In the genomic region with DNA sequence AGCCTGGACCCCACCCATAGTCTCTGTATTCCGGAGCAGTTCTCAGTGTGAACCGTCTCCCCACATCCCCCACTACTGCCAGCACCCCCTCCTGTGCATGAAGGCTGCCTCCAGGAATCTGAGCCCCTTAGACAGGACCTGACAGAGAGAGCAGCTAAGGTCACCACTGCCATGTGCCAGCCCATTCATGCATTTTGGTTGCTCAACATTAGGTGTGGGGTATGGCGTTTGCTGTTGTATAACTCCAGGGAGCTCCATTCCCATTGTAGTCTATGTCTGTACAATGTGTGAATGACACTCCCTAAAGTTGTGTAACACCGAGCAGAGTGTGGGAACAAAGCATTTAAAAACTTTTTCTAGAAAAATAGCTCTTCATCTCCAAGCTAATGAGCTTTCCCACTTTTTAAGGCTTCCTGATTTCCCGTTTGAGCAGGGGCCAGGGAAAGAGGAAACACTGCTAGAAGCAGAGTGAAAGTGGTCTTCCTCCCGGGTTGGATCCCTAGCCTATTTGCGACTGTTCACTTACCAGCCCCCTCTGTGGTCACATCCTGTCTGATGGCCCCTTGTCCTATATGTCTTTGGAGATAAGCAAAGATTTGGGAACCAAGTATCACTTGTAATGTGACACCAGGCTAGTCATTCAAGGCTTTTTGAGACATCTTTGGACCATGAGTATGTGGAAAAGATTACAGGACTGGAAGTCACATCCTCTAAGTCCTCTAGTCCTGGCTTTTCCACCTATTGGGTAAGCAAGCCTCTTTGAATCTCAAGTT, we compare ENCODE assay signal across 14 cellular contexts. TPM values are rescaled to one million over a fixed set of nuclear protein-coding genes. Genes with fewer than 3 reads are reported as not detected.
DNase-seq lines count a peak whose midpoint lies in the region; ATAC-seq, FAIRE-seq and TF ChIP-seq lines count a peak whose summit lies in the region.
"Had no signal": no experiment of that assay in that cellular context is flagged by ENCODE, and none has a peak within 500 bp of the region (broad histone marks: within the 10 kb centered on the region; RNA-seq: fewer than 3 reads in every experiment).

No MANE protein-coding gene starts in this region.

- H3K9me3 Mint-ChIP-seq in Caco-2 (ENCODE audit: unreplicated experiment): no peaks in the 10 kb centered on the region
- H3K9me3 Mint-ChIP-seq: activated naive CD8-positive, alpha-beta T cell treated with anti-CD3 and anti-CD28 coated beads, Interleukin-2, amount 10 ng/mL, durations not matched to agents 7 days and 5 days had no signal

- TF ChIP-seq CTCF in Caco-2 (IDR thresholded peaks at IDR 0.05; ENCODE audit: insufficient read depth in 1 of 2, low read depth in 1 of 2, low read length in 1 of 2, severe bottlenecking in 1 of 2, unreplicated experiment in 1 of 2): no peak
- TF ChIP-seq CTCF in fibroblast of pulmonary artery (IDR thresholded peaks at IDR 0.05; ENCODE audit: low read length, missing control alignments): no peak
- TF ChIP-seq CTCF in neural cell (IDR thresholded peaks at IDR 0.05; ENCODE audit: poor library complexity, severe bottlenecking): no peak

- H4K20me1 ChIP-seq in neural cell (ENCODE audit: insufficient read depth): no peaks in the 10 kb centered on the region

- H3K9me2 ChIP-seq in neural cell (ENCODE audit: insufficient read depth, low read length): no peaks in the 10 kb centered on the region

- H3K36me3 Mint-ChIP-seq in Caco-2 (ENCODE audit: insufficient read depth, unreplicated experiment): no peaks in the 10 kb centered on the region

- CTCF ChIA-PET in Caco-2 (lab: Charles Lee): interaction anchor here (0.7 to 2.9 kb wide), 8 partner anchors 11 to 320 kb away, joined by 3 to 48 read pairs (median 5); a partner anchor contains a TSS

- H3K36me3 ChIP-seq in Caco-2 (ENCODE audit: control insufficient read depth, insufficient read depth, low read length) (no peaks in the 10 kb centered on the region), SJCRH30 (peaks cover 6% of the 10 kb centered on the region; the same call in 1 of the 2 replicates), neural cell (ENCODE audit: insufficient read depth, low read length) (peaks cover 17% of the 10 kb centered on the region)

- H3K4me1 Mint-ChIP-seq in Caco-2 (ENCODE audit: low read depth, unreplicated experiment): peaks cover 19% of the 10 kb centered on the region

- H3K9me3 ChIP-seq in Caco-2: no peaks in the 10 kb centered on the region
- no peaks in the 10 kb centered on the region for H3K9me3 ChIP-seq in SJCRH30 (replicated peaks)
- H3K9me3 ChIP-seq in neural cell (ENCODE audit: low read length): no peaks in the 10 kb centered on the region
- H3K9me3 ChIP-seq: HAP-1 had no signal

- peaks cover 40% of the 10 kb centered on the region for H3K79me2 ChIP-seq in neural cell (replicated peaks; ENCODE audit: insufficient read depth, low read length)

- ATAC-seq in GM21367 (IDR thresholded peaks at IDR 0.05; ENCODE audit: unreplicated experiment) (no peak), GM21447 (IDR thresholded peaks at IDR 0.05; ENCODE audit: unreplicated experiment) (no peak)

- H3K9ac ChIP-seq in neural cell (ENCODE audit: low read length): peak overlapping the region; percentile 100

- H3K4me3 Mint-ChIP-seq in Caco-2 (ENCODE audit: unreplicated experiment): no peak overlapping the region
- H3K4me3 Mint-ChIP-seq: activated naive CD8-positive, alpha-beta T cell treated with anti-CD3 and anti-CD28 coated beads, Interleukin-2, amount 10 ng/mL, durations not matched to agents 7 days and 5 days had no signal

- H3K4me1 ChIP-seq in Caco-2 (peaks cover 26% of the 10 kb centered on the region), SJCRH30 (peaks cover 34% of the 10 kb centered on the region)

- FAIRE-seq in urothelium cell line (lab: Jason Lieb, UNC): no peak
- FAIRE-seq: TTC549 had no signal

- no TSS peak for BruUV-seq in Caco-2 (replicated peaks; lab: Mats Ljungman, UMichigan)

- no peak for TF ChIP-seq RAD21 in neural cell (conservative IDR thresholded peaks at IDR 0.05)

- no peaks in the 10 kb centered on the region for H3K27me3 ChIP-seq in Caco-2 (replicated peaks; ENCODE audit: control insufficient read depth, insufficient read depth, low read length)
- H3K27me3 ChIP-seq in SJCRH30: no peaks in the 10 kb centered on the region
- H3K27me3 ChIP-seq in neural cell (ENCODE audit: insufficient read depth, low read depth, low read length): no peaks in the 10 kb centered on the region

- peak overlapping the region; percentile 89 for H3K4me2 ChIP-seq in neural cell (ENCODE audit: low read length)

- no peak overlapping the region for H2AFZ ChIP-seq in neural cell (ENCODE audit: low read depth, low read length)

- DNase-seq in Caco-2 (no peak), SJCRH30 (no peak), fibroblast of pulmonary artery (ENCODE audit: low read depth) (peak; percentile 93), urothelium cell line (ENCODE audit: low spot score) (no peak), SK-N-DZ (ENCODE audit: low spot score) (no peak)
- DNase-seq: activated naive CD8-positive, alpha-beta T cell treated with anti-CD3 and anti-CD28 coated beads, Interleukin-2, amount 10 ng/mL, durations not matched to agents 7 days and 5 days; NCI-H748 treated with DMSO at 0.1 percent for 48 hours; stimulated activated naive CD4-positive, alpha-beta T cell treated with Interleukin-2 at 50 U/mL for 16 hours had no signal

- H3K4me3 ChIP-seq in Caco-2 (ENCODE audit: low read depth, low read length) (no peak overlapping the region), SJCRH30 (no peak overlapping the region), fibroblast of pulmonary artery (replicated peaks; ENCODE audit: low read depth, low read length) (no peak overlapping the region), neural cell (ENCODE audit: low read length) (peak overlapping the region; percentile 93)
- H3K4me3 ChIP-seq: HAP-1 had no signal

- H3K27me3 Mint-ChIP-seq in Caco-2 (ENCODE audit: insufficient read depth, unreplicated experiment): no peaks in the 10 kb centered on the region
- H3K27me3 Mint-ChIP-seq: activated naive CD8-positive, alpha-beta T cell treated with anti-CD3 and anti-CD28 coated beads, Interleukin-2, amount 10 ng/mL, durations not matched to agents 7 days and 5 days had no signal

- no peak for TF ChIP-seq EP300 in neural cell (conservative IDR thresholded peaks at IDR 0.05; ENCODE audit: poor library complexity, severe bottlenecking)

- no peaks in the 10 kb centered on the region for H3F3A ChIP-seq in neural cell (ENCODE audit: insufficient read depth, low read length, poor library complexity, severe bottlenecking)

- POLR2A ChIA-PET in Caco-2 (lab: Charles Lee): interaction anchor here (1.5 kb wide), 1 partner anchor 77 kb away, joined by 4 read pairs; the partner anchor contains the start of gene VCP

- H3K27ac Mint-ChIP-seq in Caco-2 (ENCODE audit: unreplicated experiment): peak overlapping the region; percentile 42
- H3K27ac Mint-ChIP-seq: activated naive CD8-positive, alpha-beta T cell treated with anti-CD3 and anti-CD28 coated beads, Interleukin-2, amount 10 ng/mL, durations not matched to agents 7 days and 5 days had no signal

- intact Hi-C loops in Caco-2 (cut with micrococcal nuclease; ENCODE audit: unreplicated experiment): loop anchor here (2.0 kb wide), 1 partner anchor 55 kb away; no protein-coding TSS in a partner anchor

- peak overlapping the region; percentile 95 for H3K27ac ChIP-seq in SJCRH30
- peak overlapping the region; percentile 99 for H3K27ac ChIP-seq in neural cell (ENCODE audit: low read length)

TF ChIP-seq in neural cell, 6 proteins besides CTCF, POLR2A, EP300 and RAD21:
- TF ChIP-seq MXI1 (conservative IDR thresholded peaks at IDR 0.05; ENCODE audit: poor library complexity, severe bottlenecking) (no peak), POLR2AphosphoS5 (IDR thresholded peaks at IDR 0.05) (no peak), TAF1 (IDR thresholded peaks at IDR 0.05; ENCODE audit: low read depth) (no peak), EZH2 (IDR thresholded peaks at IDR 0.05; ENCODE audit: borderline replicate concordance, insufficient read depth, low read length, poor library complexity, severe bottlenecking) (no peak), SMC3 (conservative IDR thresholded peaks at IDR 0.05; ENCODE audit: poor library complexity) (no peak)
- TF ChIP-seq, protein P1, sequence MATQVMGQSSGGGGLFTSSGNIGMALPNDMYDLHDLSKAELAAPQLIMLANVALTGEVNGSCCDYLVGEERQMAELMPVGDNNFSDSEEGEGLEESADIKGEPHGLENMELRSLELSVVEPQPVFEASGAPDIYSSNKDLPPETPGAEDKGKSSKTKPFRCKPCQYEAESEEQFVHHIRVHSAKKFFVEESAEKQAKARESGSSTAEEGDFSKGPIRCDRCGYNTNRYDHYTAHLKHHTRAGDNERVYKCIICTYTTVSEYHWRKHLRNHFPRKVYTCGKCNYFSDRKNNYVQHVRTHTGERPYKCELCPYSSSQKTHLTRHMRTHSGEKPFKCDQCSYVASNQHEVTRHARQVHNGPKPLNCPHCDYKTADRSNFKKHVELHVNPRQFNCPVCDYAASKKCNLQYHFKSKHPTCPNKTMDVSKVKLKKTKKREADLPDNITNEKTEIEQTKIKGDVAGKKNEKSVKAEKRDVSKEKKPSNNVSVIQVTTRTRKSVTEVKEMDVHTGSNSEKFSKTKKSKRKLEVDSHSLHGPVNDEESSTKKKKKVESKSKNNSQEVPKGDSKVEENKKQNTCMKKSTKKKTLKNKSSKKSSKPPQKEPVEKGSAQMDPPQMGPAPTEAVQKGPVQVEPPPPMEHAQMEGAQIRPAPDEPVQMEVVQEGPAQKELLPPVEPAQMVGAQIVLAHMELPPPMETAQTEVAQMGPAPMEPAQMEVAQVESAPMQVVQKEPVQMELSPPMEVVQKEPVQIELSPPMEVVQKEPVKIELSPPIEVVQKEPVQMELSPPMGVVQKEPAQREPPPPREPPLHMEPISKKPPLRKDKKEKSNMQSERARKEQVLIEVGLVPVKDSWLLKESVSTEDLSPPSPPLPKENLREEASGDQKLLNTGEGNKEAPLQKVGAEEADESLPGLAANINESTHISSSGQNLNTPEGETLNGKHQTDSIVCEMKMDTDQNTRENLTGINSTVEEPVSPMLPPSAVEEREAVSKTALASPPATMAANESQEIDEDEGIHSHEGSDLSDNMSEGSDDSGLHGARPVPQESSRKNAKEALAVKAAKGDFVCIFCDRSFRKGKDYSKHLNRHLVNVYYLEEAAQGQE (IDR thresholded peaks at IDR 0.05; ENCODE audit: borderline replicate concordance): no peak

RNA-seq across cellular contexts. Expression of gene DNAJB5, which starts 5.9 kb away (rescaled TPM):
- 3.1 and 3.4 TPM in 2 replicates for total RNA-seq in Caco-2 (2022)
- 18.2 and 18.5 TPM in 2 replicates for total RNA-seq in SJCRH30 (2014; rRNA removed; shearing (Covaris generic))
- 90.2 and 99.1 TPM in 2 replicates for polyA plus RNA-seq in neural cell
- 112 and 115 TPM in 2 replicates for polyA minus RNA-seq in neural cell
- polyA plus RNA-seq in SK-N-DZ (2014; cell fraction: cytosol; rRNA removed): 20.8 and 20.9 TPM in 2 replicates
- polyA plus RNA-seq in SK-N-DZ (2014; cell fraction: nucleus; rRNA removed): 10.5 and 15.5 TPM in 2 replicates

RNA-seq across cellular contexts. Expression of gene PHF24, which starts 37.4 kb away (rescaled TPM):
- 0.12 TPM in 1 of 2 replicates, not detected in the other for total RNA-seq in Caco-2 (2022)
- total RNA-seq in SJCRH30 (2014; rRNA removed; shearing (Covaris generic)): not detected in 2 replicates
- 1.8 and 2.4 TPM in 2 replicates for polyA plus RNA-seq in neural cell
- 6.9 and 7.8 TPM in 2 replicates for polyA minus RNA-seq in neural cell
- polyA plus RNA-seq in SK-N-DZ (2014; cell fraction: cytosol; rRNA removed): not detected in 2 replicates
- 0.07 TPM in 1 of 2 replicates, not detected in the other for polyA plus RNA-seq in SK-N-DZ (2014; cell fraction: nucleus; rRNA removed)
- total RNA-seq: activated naive CD8-positive, alpha-beta T cell treated with anti-CD3 and anti-CD28 coated beads, Interleukin-2, amount 10 ng/mL, durations not matched to agents 7 days and 5 days; pulmonary artery endothelial cell had no signal
